1 cellular context compared by ENCODE assay signal in the genomic region with DNA sequence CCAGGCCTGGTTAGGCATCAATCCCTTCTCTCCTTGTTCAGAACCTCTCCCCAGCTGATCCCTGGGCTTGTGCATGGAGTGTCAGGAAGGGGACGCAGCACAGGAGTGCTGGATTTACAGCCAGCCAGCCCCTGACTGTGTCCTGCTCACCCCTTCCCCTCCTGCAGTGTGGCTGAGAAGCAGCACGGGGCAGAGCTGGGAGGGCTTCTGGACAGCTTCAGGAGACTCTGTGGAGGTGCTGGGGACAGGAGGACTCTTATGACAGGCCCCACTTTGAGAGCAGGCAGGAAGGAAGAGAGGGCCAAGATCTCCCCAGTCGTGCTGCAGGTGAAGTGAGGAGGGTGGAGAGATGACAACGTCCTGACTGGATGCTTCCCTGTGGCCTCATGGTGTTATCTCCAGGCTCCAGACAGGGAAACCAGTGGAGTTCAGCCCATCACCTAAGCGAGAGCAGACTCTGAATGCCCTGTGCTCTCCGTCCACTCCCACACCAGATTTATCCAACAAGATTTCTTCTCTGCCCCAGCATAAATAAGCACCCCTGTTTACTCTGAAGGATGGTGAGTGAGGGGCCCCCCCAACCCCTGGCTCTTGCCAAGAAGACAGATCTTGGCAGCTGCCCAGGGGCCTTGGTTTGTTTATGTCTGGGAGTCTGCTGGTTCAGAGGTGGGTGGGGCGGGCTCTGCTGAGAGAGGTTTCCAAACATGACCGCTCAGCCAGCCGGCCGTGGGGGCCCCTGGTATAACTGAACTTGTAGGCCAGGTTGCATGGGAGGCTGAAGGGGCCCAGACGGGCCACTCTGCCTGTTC.
TF ChIP-seq lines count a peak whose summit lies in the region.

No MANE protein-coding gene starts in this region.

TF ChIP-seq in endothelial cell of umbilical vein, 7 proteins besides CTCF, POLR2A, EP300 and RAD21:
- no peak for TF ChIP-seq MYC (IDR thresholded peaks at IDR 0.05; ENCODE audit: low read depth, low read length)
- TF ChIP-seq GATA2 (IDR thresholded peaks at IDR 0.05; ENCODE audit: insufficient read depth, insufficient read length, low read depth, low read length): no peak
- TF ChIP-seq MAX (IDR thresholded peaks at IDR 0.05; ENCODE audit: insufficient read depth, insufficient read length): no peak
- TF ChIP-seq POLR2AphosphoS5 (IDR thresholded peaks at IDR 0.05; ENCODE audit: insufficient read depth, low read depth, low read length): no peak
- no peak for TF ChIP-seq JUN (IDR thresholded peaks at IDR 0.05; ENCODE audit: borderline replicate concordance, insufficient read depth, insufficient read length, low read depth)
- no peak for TF ChIP-seq EZH2 (IDR thresholded peaks at IDR 0.05; ENCODE audit: borderline replicate concordance, low read depth, low read length, severe bottlenecking)
- no peak for TF ChIP-seq FOS (IDR thresholded peaks at IDR 0.05; ENCODE audit: borderline replicate concordance, insufficient read depth, low read length)
TF ChIP-seq in endothelial cell of umbilical vein: peak in this region for 0.
